ENCODE assay signal across 7 cellular contexts in the genomic region with DNA sequence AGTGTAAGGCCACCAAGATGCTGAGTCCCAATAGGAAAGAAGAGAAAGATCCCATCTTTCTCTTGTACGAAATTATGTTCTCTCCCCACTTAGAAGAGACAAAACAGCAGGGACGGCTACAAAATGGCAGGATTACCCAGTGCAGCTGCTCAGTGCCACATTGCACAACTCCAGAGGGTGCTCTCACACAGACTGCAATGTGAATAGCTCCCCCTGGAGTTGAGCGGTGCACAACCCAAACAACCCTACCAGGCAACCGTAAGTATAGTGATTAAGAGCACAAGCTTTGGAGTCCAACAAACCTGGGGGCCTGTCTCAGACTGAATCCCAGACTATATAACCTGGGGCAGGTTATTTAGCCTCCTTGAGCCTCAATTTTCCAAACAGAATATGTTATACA. TPM values are rescaled to one million over a fixed set of nuclear protein-coding genes. Genes with fewer than 3 reads are reported as not detected.
DNase-seq lines count a peak whose midpoint lies in the region; ATAC-seq and TF ChIP-seq lines count a peak whose summit lies in the region.

No MANE protein-coding gene starts in this region.

- peak overlapping the region; percentile 26 for H2AFZ ChIP-seq in osteoblast (ENCODE audit: low read length)

- no peaks in the 10 kb centered on the region for H3K9me3 ChIP-seq in osteoblast (ENCODE audit: low read depth, low read length)

- no peaks in the 10 kb centered on the region for H3K27me3 ChIP-seq in osteoblast (ENCODE audit: insufficient read depth, low read length)

- peaks cover 3% of the 10 kb centered on the region for H4K20me1 ChIP-seq in osteoblast (ENCODE audit: insufficient read depth, low read length)

- peak; percentile 86 for DNase-seq in ELF-1 (ENCODE audit: low read depth, low spot score)
- peak; percentile 74 for DNase-seq in osteoblast (ENCODE audit: insufficient read length, low spot score, missing footprints)

- H3K36me3 ChIP-seq in osteoblast (ENCODE audit: insufficient read depth, low read length) = peaks cover 5% of the 10 kb centered on the region

- peaks cover 18% of the 10 kb centered on the region for H3K4me1 ChIP-seq in osteoblast (ENCODE audit: insufficient read depth, low read length)

- H3K4me2 ChIP-seq in osteoblast (ENCODE audit: insufficient read depth, low read length) = no peak overlapping the region

- TF ChIP-seq CTCF in LNCAP (IDR thresholded peaks at IDR 0.05) (peak; percentile 57; the same call in 1 of the 2 replicates), VCaP (conservative IDR thresholded peaks at IDR 0.05) (peak; percentile 64), osteoblast (IDR thresholded peaks at IDR 0.05; ENCODE audit: extremely low read depth, low read depth, low read length) (peak; percentile 56)

- no peak overlapping the region for H3K4me3 ChIP-seq in osteoblast (ENCODE audit: insufficient read depth, low read length)

- peak; percentile 9 for ATAC-seq in esophagus mucosa
- no peak for ATAC-seq in HG02588 (IDR thresholded peaks at IDR 0.05; ENCODE audit: unreplicated experiment)
- no peak for ATAC-seq in HG02840 (IDR thresholded peaks at IDR 0.05; ENCODE audit: low FRiP score, unreplicated experiment)

- H3K27ac ChIP-seq in VCaP (no peak overlapping the region), osteoblast (ENCODE audit: low read depth, low read length) (peak overlapping the region; percentile 99)

- peaks cover 16% of the 10 kb centered on the region for H3K79me2 ChIP-seq in osteoblast (ENCODE audit: insufficient read depth, low read length)

RNA-seq across cellular contexts. Expression of gene BHLHE40, which starts 3.1 kb away (rescaled TPM):
- 266 TPM for total RNA-seq in esophagus mucosa
- total RNA-seq in osteoblast = 70.2 and 71.9 TPM in 2 replicates
